13 cellular contexts compared by ENCODE assay signal in the genomic region with DNA sequence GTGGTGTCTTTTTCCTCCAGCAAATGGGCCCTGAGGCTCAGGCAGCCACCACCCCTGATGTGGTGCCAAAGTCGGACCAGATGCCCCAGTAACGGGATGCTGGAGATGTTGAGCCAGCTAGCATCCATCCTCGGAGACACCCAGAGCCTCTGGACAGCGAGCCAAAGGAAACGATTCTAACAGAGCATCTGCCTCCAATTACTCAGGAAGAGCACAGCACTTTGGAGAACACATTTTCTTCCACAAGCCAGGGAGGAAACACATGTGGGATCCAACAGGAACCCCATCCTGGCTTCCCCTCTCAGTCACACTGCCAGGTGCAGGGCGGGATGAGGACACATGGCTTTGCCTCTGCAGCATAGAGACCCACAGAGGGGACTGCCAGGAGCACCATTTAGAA. TPM values are rescaled to one million over a fixed set of nuclear protein-coding genes. Genes with fewer than 3 reads are reported as not detected.
DNase-seq lines count a peak whose midpoint lies in the region; ATAC-seq and TF ChIP-seq lines count a peak whose summit lies in the region.
"Had no signal": no experiment of that assay in that cellular context is flagged by ENCODE, and none has a peak within 500 bp of the region (broad histone marks: within the 10 kb centered on the region; RNA-seq: fewer than 3 reads in every experiment).

No MANE protein-coding gene starts in this region.

- CTCF ChIA-PET in PC-9 (lab: Charles Lee), result no interaction called here

- H4K20me1 ChIP-seq in PC-9 (ENCODE audit: insufficient read depth) (no peaks in the 10 kb centered on the region), hepatocyte (ENCODE audit: insufficient read depth, poor library complexity, severe bottlenecking) (no peaks in the 10 kb centered on the region)

- intact Hi-C loops in PC-9 (cut with micrococcal nuclease; ENCODE audit: unreplicated experiment), result no loop called here

- H3K79me2 ChIP-seq in PC-9 (ENCODE audit: low read depth) (no peaks in the 10 kb centered on the region), hepatocyte (no peaks in the 10 kb centered on the region)

- ATAC-seq in HG03108 (IDR thresholded peaks at IDR 0.05; ENCODE audit: unreplicated experiment) (no peak), HG03045 (IDR thresholded peaks at IDR 0.05; ENCODE audit: unreplicated experiment) (no peak)
- ATAC-seq: activated T-helper 17 cell treated with anti-CD3 and anti-CD28 coated beads, Interleukin-2, amount 50 U/mL, for 72 hours had no signal

- BruUV-seq in PC-9 (replicated peaks; lab: Mats Ljungman, UMichigan), result no TSS peak

- peaks cover 31% of the 10 kb centered on the region for H3F3A ChIP-seq in PC-9 (ENCODE audit: insufficient read depth, low read depth)

- H3K9me2 ChIP-seq in PC-9 (ENCODE audit: insufficient read depth), result no peaks in the 10 kb centered on the region
- no peaks in the 10 kb centered on the region for H3K9me2 ChIP-seq in hepatocyte (replicated peaks; ENCODE audit: insufficient read depth)

- DNase-seq in PC-9 (no peak), ecto neural progenitor cell (ENCODE audit: low spot score) (peak; percentile 20), hepatocyte (ENCODE audit: low spot score) (no peak), substantia nigra (lab: John Stamatoyannopoulos, UW) (peak in 2 of 49 donors; percentile 30 to 37), NCI-H2196 (lab: John Stamatoyannopoulos, UW; ENCODE audit: unreplicated experiment) (no peak), WERI-Rb-1 (no peak)
- DNase-seq: activated CD4-positive, alpha-beta memory T cell treated with anti-CD3 and anti-CD28 coated beads for 36 hours; NCI-H2171; transverse colon had no signal

- POLR2A ChIA-PET in PC-9 (lab: Charles Lee; ENCODE audit: unreplicated experiment), result no interaction called here

- 92% methylated on average over 6 of the region's 6 CpGs for WGBS in hepatocyte (ENCODE audit: low lambda C conversion rate, missing lambda C conversion rate)

- H3K4me2 ChIP-seq in PC-9, result no peak overlapping the region; the same call in 1 of the 2 replicates
- no peak overlapping the region for H3K4me2 ChIP-seq in hepatocyte

- H3K27ac ChIP-seq in PC-9 (peak overlapping the region; percentile 93; the same call in 1 of the 2 replicates), hepatocyte (peak overlapping the region; percentile 84), substantia nigra (ENCODE audit: low read depth, low read length, poor library complexity, severe bottlenecking) (peak overlapping the region; percentile 96), WERI-Rb-1 (no peak overlapping the region)
- H3K27ac ChIP-seq: SJSA1, transverse colon had no signal

- no peak overlapping the region for H2AFZ ChIP-seq in PC-9
- no peak overlapping the region for H2AFZ ChIP-seq in hepatocyte

- TF ChIP-seq CTCF in PC-9 (conservative IDR thresholded peaks at IDR 0.05) (no peak), hepatocyte (IDR thresholded peaks at IDR 0.05; ENCODE audit: poor library complexity) (no peak), WERI-Rb-1 (IDR thresholded peaks at IDR 0.05; ENCODE audit: low read depth, low read length) (no peak)

- H3K4me3 ChIP-seq in PC-9 (no peak overlapping the region), hepatocyte (no peak overlapping the region), WERI-Rb-1 (ENCODE audit: low read depth, low read length) (no peak overlapping the region)
- H3K4me3 ChIP-seq: SJSA1, transverse colon had no signal

- no peaks in the 10 kb centered on the region for H3K9me3 ChIP-seq in PC-9 (ENCODE audit: insufficient read depth, low read depth)
- H3K9me3 ChIP-seq in hepatocyte (ENCODE audit: low read depth), result no peaks in the 10 kb centered on the region
- H3K9me3 ChIP-seq in WERI-Rb-1 (ENCODE audit: severe bottlenecking), result no peaks in the 10 kb centered on the region
- H3K9me3 ChIP-seq: SJSA1, transverse colon had no signal

- H3K27me3 ChIP-seq in PC-9 (ENCODE audit: insufficient read depth, low read depth) (no peaks in the 10 kb centered on the region), hepatocyte (no peaks in the 10 kb centered on the region), WERI-Rb-1 (ENCODE audit: insufficient read depth, low read depth, severe bottlenecking) (no peaks in the 10 kb centered on the region)
- H3K27me3 ChIP-seq: SJSA1, transverse colon had no signal

- H3K4me1 ChIP-seq in PC-9 (replicated peaks; ENCODE audit: insufficient read depth), result peaks cover 42% of the 10 kb centered on the region
- peaks cover 27% of the 10 kb centered on the region for H3K4me1 ChIP-seq in hepatocyte (ENCODE audit: insufficient read depth)

- no peaks in the 10 kb centered on the region for H3K36me3 ChIP-seq in PC-9 (ENCODE audit: low read depth)
- no peaks in the 10 kb centered on the region for H3K36me3 ChIP-seq in hepatocyte (replicated peaks; ENCODE audit: insufficient read depth, low read depth)
- no peaks in the 10 kb centered on the region for H3K36me3 ChIP-seq in WERI-Rb-1
- H3K36me3 ChIP-seq: SJSA1, transverse colon had no signal

RNA-seq across cellular contexts. Expression of gene C1orf198, which starts 44.9 kb away (rescaled TPM):
- total RNA-seq in PC-9 (2021) (20.5 and 24.5 TPM in 2 replicates), hepatocyte (54.1 and 56.9 TPM in 2 replicates)
- polyA plus RNA-seq in hepatocyte, result 41.4 and 50.1 TPM in 2 replicates
